In the genomic region with DNA sequence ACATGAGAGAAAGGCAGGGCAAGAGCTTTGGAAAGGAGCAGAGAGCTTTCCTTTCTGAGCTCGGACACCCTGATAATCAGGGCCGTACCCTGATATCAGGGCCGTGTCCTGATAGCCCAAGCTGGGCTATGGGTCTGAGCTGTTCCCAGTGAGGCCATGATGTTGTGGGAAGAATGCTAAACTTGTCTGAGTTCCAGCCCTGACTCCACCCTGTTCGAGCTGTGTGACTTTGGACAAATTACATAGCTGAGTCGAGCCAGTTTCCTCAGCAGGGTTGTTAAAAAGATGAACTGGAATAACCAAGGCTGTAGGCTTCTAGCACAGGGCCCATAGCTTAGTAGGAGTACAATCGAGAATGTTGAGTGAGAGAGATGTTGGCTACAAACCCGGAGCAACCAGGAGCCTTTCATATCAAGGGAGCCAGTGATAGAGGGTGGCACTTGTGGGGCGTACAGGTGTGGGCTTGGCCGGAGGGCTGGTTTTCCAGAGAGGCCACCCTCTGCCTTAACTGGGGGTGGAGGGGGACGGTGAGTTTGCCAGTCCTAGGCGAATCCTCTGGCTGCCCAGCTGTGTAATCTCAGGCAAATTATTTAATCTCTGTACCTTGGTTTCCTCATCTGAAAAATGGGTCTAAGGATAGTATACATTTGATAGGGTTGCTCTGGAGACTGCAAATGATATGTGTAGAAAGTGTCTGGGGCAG, we compare ENCODE assay signal across 10 cellular contexts. TPM values are rescaled to one million over a fixed set of nuclear protein-coding genes. Genes with fewer than 3 reads are reported as not detected.
A peak's percentile ranks its signal among the peaks of the same experiment; 100 is the strongest.
DNase-seq lines count a peak whose midpoint lies in the region; ATAC-seq, FAIRE-seq and TF ChIP-seq lines count a peak whose summit lies in the region.
"Had no signal": no experiment of that assay in that cellular context is flagged by ENCODE, and none has a peak within 500 bp of the region (broad histone marks: within the 10 kb centered on the region; RNA-seq: fewer than 3 reads in every experiment).

No MANE protein-coding gene starts in this region.

- 71% methylated on average over 11 of the region's 11 CpGs for WGBS in GM12878 (ENCODE audit: insufficient coverage, insufficient replicate concordance, low lambda C conversion rate, missing lambda C conversion rate)
- WGBS in transverse colon (ENCODE audit: low coverage in 1 of 2), 2 donors = 55% methylated on average over 11 of the region's 11 CpGs; no CpG with 5 or more reads in 1 of the 2 donors

- no peaks in the 10 kb centered on the region for H4K20me1 ChIP-seq in GM12878 (ENCODE audit: control insufficient read depth, insufficient read depth)

- intact Hi-C loops in activated naive CD4-positive, alpha-beta T cell treated with anti-CD3 and anti-CD28 coated beads for 36 hours (cut with micrococcal nuclease) = loop anchor here (1.0 kb wide), 3 partner anchors 17 to 553 kb away; a partner anchor contains a TSS
- intact Hi-C loops in GM12878 (cut with micrococcal nuclease; ENCODE audit: unreplicated experiment) (loop anchor here (1.0 kb wide), 2 partner anchors 12 to 29 kb away; no protein-coding TSS in a partner anchor), left lung (cut with DNase I) (no loop called here), transverse colon (cut with DNase I; ENCODE audit: low total_unique reads) (no loop called here)

- no peak for TF ChIP-seq RAD21 in GM12878 (IDR thresholded peaks at IDR 0.05; ENCODE audit: insufficient read depth, low read depth, low read length)

- H3K36me3 ChIP-seq in GM12878 (ENCODE audit: control insufficient read depth in 2 of 2, insufficient read depth in 2 of 2, low read length in 1 of 2) = no peaks in the 10 kb centered on the region
- no peaks in the 10 kb centered on the region for H3K36me3 ChIP-seq in left lung
- no peaks in the 10 kb centered on the region for H3K36me3 ChIP-seq in transverse colon

- RAD21 ChIA-PET in GM12878 (lab: Charles Lee; ENCODE audit: unreplicated experiment) = interaction anchor here (0.6 to 6.6 kb wide), 8 partner anchors 8 to 89 kb away, joined by 3 to 44 read pairs (median 5); a partner anchor contains a TSS

- SMC1A ChIA-PET in GM12878 (lab: Charles Lee; ENCODE audit: uncharacterized antibody, unreplicated experiment) = interaction anchor here (0.8 to 9.3 kb wide), 7 partner anchors 13 to 83 kb away, joined by 3 to 119 read pairs (median 5); no protein-coding TSS in a partner anchor

- H3K27me3 Mint-ChIP-seq in activated naive CD4-positive, alpha-beta T cell treated with anti-CD3 and anti-CD28 coated beads for 36 hours (ENCODE audit: low read depth) = no peaks in the 10 kb centered on the region

- H2AFZ ChIP-seq in GM12878 (ENCODE audit: control insufficient read depth, low read depth, low read length) = no peak overlapping the region

- CTCF ChIA-PET in activated naive CD4-positive, alpha-beta T cell treated with anti-CD3 and anti-CD28 coated beads for 36 hours (lab: Charles Lee) = interaction anchor here (1.5 to 2.3 kb wide), 2 partner anchors 11 to 15 kb away, joined by 8 to 9 read pairs; no protein-coding TSS in a partner anchor
- CTCF ChIA-PET in GM12878 (lab: Yijun Ruan, JAX) = interaction anchor here (0.6 to 3.2 kb wide), 3 partner anchors 8 to 15 kb away, joined by 3 to 16 read pairs (median 3); no protein-coding TSS in a partner anchor

- TF ChIP-seq CTCF in GM12878 (IDR thresholded peaks at IDR 0.05 in 2 of 3, conservative IDR thresholded peaks at IDR 0.05 in 1 of 3; ENCODE audit: control insufficient read depth in 2 of 3, extremely low read depth in 1 of 3, insufficient read depth in 1 of 3, low read depth in 3 of 3, low read length in 3 of 3) (no peak), left lung (IDR thresholded peaks at IDR 0.05) (no peak), transverse colon (IDR thresholded peaks at IDR 0.05) (no peak)

- no peak overlapping the region for H3K4me2 ChIP-seq in GM12878 (ENCODE audit: control insufficient read depth, insufficient read depth)
- H3K4me2 ChIP-seq: SK-N-SH had no signal

- TF ChIP-seq POLR2A in GM12878 (IDR thresholded peaks at IDR 0.05; ENCODE audit: low read depth, low read length) = no peak
- no peak for TF ChIP-seq POLR2A in transverse colon (IDR thresholded peaks at IDR 0.05)

- no peak for FAIRE-seq in GM12878 (lab: Jason Lieb, UNC)

- H3K36me3 Mint-ChIP-seq in activated naive CD4-positive, alpha-beta T cell treated with anti-CD3 and anti-CD28 coated beads for 36 hours (ENCODE audit: low read depth) = peaks cover 1% of the 10 kb centered on the region

- POLR2A ChIA-PET in GM12878 (lab: Charles Lee) = interaction anchor here (0.7 to 2.6 kb wide), 8 partner anchors 12 to 89 kb away, joined by 3 to 17 read pairs (median 4); a partner anchor contains a TSS

- no peak for ATAC-seq in GM12878
- ATAC-seq in left lung = no peak
- no peak for ATAC-seq in HG03045 (IDR thresholded peaks at IDR 0.05; ENCODE audit: unreplicated experiment)

- H3K9me3 ChIP-seq in GM12878 (replicated peaks; ENCODE audit: control insufficient read depth, insufficient read depth, low read length) (no peaks in the 10 kb centered on the region; the same call in 1 of the 3 replicates), left lung (no peaks in the 10 kb centered on the region), transverse colon (no peaks in the 10 kb centered on the region)
- H3K9me3 ChIP-seq: SK-N-SH had no signal

- H3K4me3 Mint-ChIP-seq in activated naive CD4-positive, alpha-beta T cell treated with anti-CD3 and anti-CD28 coated beads for 36 hours = no peak overlapping the region

- H3K4me1 Mint-ChIP-seq in activated naive CD4-positive, alpha-beta T cell treated with anti-CD3 and anti-CD28 coated beads for 36 hours (ENCODE audit: low read depth) = peaks cover 69% of the 10 kb centered on the region

- H3K9me3 Mint-ChIP-seq in activated naive CD4-positive, alpha-beta T cell treated with anti-CD3 and anti-CD28 coated beads for 36 hours = peaks cover 1% of the 10 kb centered on the region

- no peak overlapping the region for H3K9ac ChIP-seq in GM12878 (ENCODE audit: control insufficient read depth, insufficient read depth, low read length)
- H3K9ac ChIP-seq: SK-N-SH had no signal

- H3K4me3 ChIP-seq in GM12878 (no peak overlapping the region), left lung (no peak overlapping the region), transverse colon (no peak overlapping the region)

- TF ChIP-seq EP300 in GM12878 (IDR thresholded peaks at IDR 0.05; ENCODE audit: borderline replicate concordance in 1 of 2, control insufficient read depth in 1 of 2, low read depth in 2 of 2, low read length in 2 of 2) (no peak), transverse colon (IDR thresholded peaks at IDR 0.05; ENCODE audit: low read depth) (no peak)

- peak overlapping the region; percentile 71 for H3K27ac Mint-ChIP-seq in activated naive CD4-positive, alpha-beta T cell treated with anti-CD3 and anti-CD28 coated beads for 36 hours

- no peaks in the 10 kb centered on the region for H3K27me3 ChIP-seq in GM12878 (replicated peaks in 1 of 2; ENCODE audit: control insufficient read depth in 2 of 2, insufficient read depth in 2 of 2, low read length in 1 of 2)
- no peaks in the 10 kb centered on the region for H3K27me3 ChIP-seq in left lung
- no peaks in the 10 kb centered on the region for H3K27me3 ChIP-seq in transverse colon

- H3K27ac ChIP-seq in GM12878 (ENCODE audit: control insufficient read depth, insufficient read depth) (peak overlapping the region; percentile 89), left lung (peak overlapping the region; percentile 60 to 62), transverse colon (peak overlapping the region; percentile 88 to 94 (median 91))

- peaks cover 13% of the 10 kb centered on the region for H3K79me2 ChIP-seq in GM12878 (ENCODE audit: control insufficient read depth, insufficient read depth, low read length)

- no peak for DNase-seq in activated naive CD4-positive, alpha-beta T cell treated with anti-CD3 and anti-CD28 coated beads for 36 hours
- DNase-seq in activated naive CD4-positive, alpha-beta T cell treated with Interleukin-2 at 50 U/mL for 16 hours = no peak
- DNase-seq in GM12878 (ENCODE audit: low read depth, low spot score) (no peak), left lung (no peak), transverse colon (peak; percentile 47), cerebellar cortex (ENCODE audit: low spot score) (no peak), NCI-H2081 (lab: John Stamatoyannopoulos, UW) (no peak)

- in situ Hi-C loops in GM12878 (cut with MboI) = no loop called here
- in situ Hi-C loops in transverse colon (cut with MboI; ENCODE audit: low pct_ligation_motif_present in 1 of 4, low pct_unique_long_range_greater_than_20kb in 1 of 4, low sequenced_read_pairs in 3 of 4) = no loop called here

- no TSS peak for BruUV-seq in GM12878 (replicated peaks; lab: Mats Ljungman, UMichigan)

- peaks cover 56% of the 10 kb centered on the region for H3K4me1 ChIP-seq in GM12878 (ENCODE audit: control insufficient read depth, insufficient read depth, low read length)
- peaks cover 7 to 19% of the 10 kb centered on the region in 2 donors for H3K4me1 ChIP-seq in left lung
- H3K4me1 ChIP-seq in transverse colon = peaks cover 17 to 65% (median 33%) of the 10 kb centered on the region in 4 donors

RNA-seq across cellular contexts. Expression of a gene that starts 3.5 kb away (rescaled TPM):
- total RNA-seq in activated naive CD4-positive, alpha-beta T cell treated with anti-CD3 and anti-CD28 coated beads for 36 hours = 1 to 10 TPM; 2.1 to 2.5 TPM
- total RNA-seq in GM12878 (2013; cell fraction: nucleolus; rRNA removed) = 7.8 and 8.0 TPM in 2 replicates
- total RNA-seq in GM12878 (2014; rRNA removed) = 18.0 and 24.9 TPM in 2 replicates
- 4.5 and 6.8 TPM in 2 replicates for total RNA-seq in GM12878 (2014; rRNA removed; fragmentation: Illumina TruSeq; extraction: Trizol)
- total RNA-seq in GM12878 (2021) = 45.4 and 48.2 TPM in 2 replicates
- 20.9 TPM for polyA plus RNA-seq in GM12878 (2011; ENCODE audit: low read depth)
- 0.37 and 3.0 TPM in 2 replicates for polyA plus RNA-seq in GM12878 (2011; rRNA removed)
- 5.1 and 8.0 TPM in 2 replicates for polyA plus RNA-seq in GM12878 (2011; cell fraction: cytosol; rRNA removed)
- 12.0 and 20.8 TPM in 2 replicates for polyA plus RNA-seq in GM12878 (2011; cell fraction: nucleus; rRNA removed)
- 24.8 and 41.5 TPM in 2 replicates for polyA plus RNA-seq in GM12878 (2012)
- polyA plus RNA-seq in GM12878 (2014; fragmentation: Illumina TruSeq; extraction: Trizol) = 1.7 and 11.7 TPM in 2 replicates
- 1 to 10 TPM; 1.4 to 6.7 TPM for polyA plus RNA-seq in GM12878 (2014; fragmentation: Nextera tagmentation; extraction: Ambion mirVana)
- 19.7 and 27.7 TPM in 2 replicates for polyA plus RNA-seq in GM12878 (2014; rRNA removed)
- 10 to 100 TPM; 47.6 to 48.0 TPM for polyA plus RNA-seq in GM12878 (2016; fragmentation: Nextera tagmentation; extraction: Ambion mirVana)
- 3.9 and 8.1 TPM in 2 replicates for polyA minus RNA-seq in GM12878 (2011; rRNA and poly(A)+ RNA removed)
- polyA minus RNA-seq in GM12878 (2011; cell fraction: cytosol; rRNA and poly(A)+ RNA removed) = 7.7 and 10.4 TPM in 2 replicates
- polyA minus RNA-seq in GM12878 (2011; cell fraction: nucleus; rRNA and poly(A)+ RNA removed) = 12.7 and 27.5 TPM in 2 replicates
- 1 to 10 TPM in 1 of 2 donors, under 1 TPM in 1; 0.50 to 1.7 TPM for total RNA-seq in left lung
- total RNA-seq in transverse colon = 1 to 10 TPM in 3 of 4 donors, not detected in 1; 1.1 to 3.5 (median 1.3) TPM
- total RNA-seq: renal cortical epithelial cell had no signal
- polyA plus RNA-seq: SK-N-SH had no signal

RNA-seq across cellular contexts. Expression of a gene that starts 43.6 kb away (rescaled TPM):
- 1 to 10 TPM; 2.8 to 2.9 TPM for total RNA-seq in activated naive CD4-positive, alpha-beta T cell treated with anti-CD3 and anti-CD28 coated beads for 36 hours
- total RNA-seq in GM12878 (2013; cell fraction: nucleolus; rRNA removed) = 5.3 and 7.3 TPM in 2 replicates
- total RNA-seq in GM12878 (2014; rRNA removed) (0.62 and 1.8 TPM in 2 replicates), GM12878 (2014; rRNA removed; fragmentation: Illumina TruSeq; extraction: Trizol) (1.4 and 1.9 TPM in 2 replicates), GM12878 (2021) (1.0 and 1.3 TPM in 2 replicates), left lung (1 to 10 TPM in 1 of 2 donors, under 1 TPM in 1; 0.64 to 3.2 TPM), transverse colon (1 to 10 TPM; 1.9 to 3.7 (median 3.0) TPM)
- polyA plus RNA-seq in GM12878 (2011; ENCODE audit: low read depth) = 0.51 TPM
- polyA plus RNA-seq in GM12878 (2011; rRNA removed) (1.3 and 2.1 TPM in 2 replicates), GM12878 (2014; fragmentation: Illumina TruSeq; extraction: Trizol) (1.6 and 2.8 TPM in 2 replicates), GM12878 (2014; fragmentation: Nextera tagmentation; extraction: Ambion mirVana) (1 to 10 TPM in 1 of 2 experiments, under 1 TPM in 1; 0.69 to 1.1 TPM), GM12878 (2014; rRNA removed) (0.81 and 1.4 TPM in 2 replicates), GM12878 (2016; fragmentation: Nextera tagmentation; extraction: Ambion mirVana) (under 1 TPM; 0.37 to 0.72 TPM)
- 0.51 and 0.53 TPM in 2 replicates for polyA plus RNA-seq in GM12878 (2011; cell fraction: cytosol; rRNA removed)
- polyA plus RNA-seq in GM12878 (2011; cell fraction: nucleus; rRNA removed) = 4.2 and 6.0 TPM in 2 replicates
- 0.58 and 1.4 TPM in 2 replicates for polyA plus RNA-seq in GM12878 (2012)
- 1.3 and 1.8 TPM in 2 replicates for polyA minus RNA-seq in GM12878 (2011; rRNA and poly(A)+ RNA removed)
- not detected in 2 replicates for polyA minus RNA-seq in GM12878 (2011; cell fraction: cytosol; rRNA and poly(A)+ RNA removed)
- 1.3 and 1.6 TPM in 2 replicates for polyA minus RNA-seq in GM12878 (2011; cell fraction: nucleus; rRNA and poly(A)+ RNA removed)

Comparison
In these comparisons a context has a peak if more than half of its experiments do, and no peak if none do; other contexts are left out.
1. intact Hi-C loops: an anchor here in activated naive CD4-positive, alpha-beta T cell treated with anti-CD3 and anti-CD28 coated beads for 36 hours (1.0 kb wide) and GM12878 (1.0 kb wide); none called in left lung and transverse colon.